ENCODE assay signal across 11 cellular contexts in the genomic region with DNA sequence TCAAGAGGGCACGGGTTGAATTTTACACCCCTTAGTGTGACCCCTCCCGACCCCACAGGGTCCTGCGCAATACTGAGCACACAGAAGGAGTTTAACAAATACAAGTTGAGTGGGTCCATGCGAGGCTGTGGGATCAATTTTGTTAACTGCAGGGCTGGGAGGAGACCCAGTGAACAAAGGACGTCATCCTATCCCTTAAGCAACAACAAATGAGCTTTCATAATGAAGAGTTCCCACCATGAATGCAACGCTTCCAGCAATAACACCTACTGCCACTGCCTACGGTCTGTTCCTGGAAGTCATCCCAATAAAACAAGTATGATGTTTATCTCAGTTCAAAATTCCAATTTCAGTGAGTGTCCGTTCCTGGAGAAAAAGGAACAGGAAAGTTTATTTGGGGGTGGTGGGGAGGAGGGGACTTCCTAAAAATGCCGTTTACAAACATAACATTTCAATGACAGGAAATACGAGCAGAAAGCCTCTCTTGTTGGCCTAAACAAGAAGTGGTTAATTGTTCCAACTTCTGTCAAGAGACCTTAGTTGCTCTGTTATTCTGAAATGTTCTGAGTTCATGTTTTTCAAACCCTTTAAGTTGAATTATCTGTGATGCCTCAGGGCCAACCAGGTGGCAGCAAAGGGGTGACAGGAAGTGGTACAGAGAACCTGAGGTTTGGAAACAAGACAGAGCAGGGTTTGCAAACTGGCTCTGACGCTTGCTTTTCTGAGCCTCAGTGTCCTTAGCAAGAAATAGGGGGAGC.
A peak's percentile ranks its signal among the peaks of the same experiment; 100 is the strongest.
DNase-seq lines count a peak whose midpoint lies in the region; ATAC-seq and TF ChIP-seq lines count a peak whose summit lies in the region.
"Had no signal": no experiment of that assay in that cellular context is flagged by ENCODE, and none has a peak within 500 bp of the region (broad histone marks: within the 10 kb centered on the region; RNA-seq: fewer than 3 reads in every experiment).

No MANE protein-coding gene starts in this region.

- no peak overlapping the region for H3K4me3 ChIP-seq in lower lobe of right lung
- H3K4me3 ChIP-seq: SK-N-MC, skin epidermis had no signal

- peak; percentile 30 to 79 (median 53) for DNase-seq in CD4-positive, alpha-beta T cell
- DNase-seq in activated T-cell treated with anti-CD3 and anti-CD28 coated beads, Interleukin-2, amount 50 U/mL, for 72 hours, result peak; percentile 44 to 46
- DNase-seq in lower lobe of right lung, result no peak
- no peak for DNase-seq in NK-92 treated with Interleukin-12 subunit alpha and Interleukin-12 subunit beta, amount 100 ng/mL, for 24 hours (lab: John Stamatoyannopoulos, UW)
- DNase-seq in GF-D8 (lab: John Stamatoyannopoulos, UW), result no peak
- no peak for DNase-seq in Calu3

- no peaks in the 10 kb centered on the region for H3K9me3 ChIP-seq in CD4-positive, alpha-beta T cell (ENCODE audit: control insufficient read depth, low read length)
- no peaks in the 10 kb centered on the region for H3K9me3 ChIP-seq in lower lobe of right lung

- CTCF ChIA-PET in CD4-positive, alpha-beta T cell (lab: Charles Lee), result interaction anchor here (1.3 kb wide), 1 partner anchor 8 kb away, joined by 3 read pairs; no protein-coding TSS in a partner anchor
- CTCF ChIA-PET in Calu3 (lab: Charles Lee), result no interaction called here

- peak overlapping the region; percentile 73 for H3K27ac ChIP-seq in CD4-positive, alpha-beta T cell (ENCODE audit: low read depth, low read length)
- peak overlapping the region; percentile 28 for H3K27ac ChIP-seq in lower lobe of right lung
- H3K27ac ChIP-seq: SK-N-MC had no signal

- intact Hi-C loops in CD4-positive, alpha-beta T cell (cut with DNase I, micrococcal nuclease), result loop anchor here (1.0 to 10.0 kb wide), 7 partner anchors 8 to 1028 kb away; a partner anchor contains a TSS
- intact Hi-C loops in lower lobe of right lung (cut with DNase I) (no loop called here), Calu3 (cut with micrococcal nuclease; ENCODE audit: unreplicated experiment) (no loop called here)

- peaks cover 17% of the 10 kb centered on the region for H3K36me3 Mint-ChIP-seq in CD4-positive, alpha-beta T cell (ENCODE audit: low read depth)
- H3K36me3 Mint-ChIP-seq in activated T-cell treated with anti-CD3 and anti-CD28 coated beads, Interleukin-2, amount 50 U/mL, for 72 hours (ENCODE audit: insufficient read depth in 2 of 2), result no peaks in the 10 kb centered on the region
- H3K36me3 Mint-ChIP-seq in Calu3 (ENCODE audit: insufficient read depth, unreplicated experiment), result no peaks in the 10 kb centered on the region
- H3K36me3 Mint-ChIP-seq: CD14-positive monocyte had no signal

- peaks cover 72% of the 10 kb centered on the region for H3K4me1 Mint-ChIP-seq in CD4-positive, alpha-beta T cell (ENCODE audit: low read depth)
- peaks cover 36% of the 10 kb centered on the region for H3K4me1 Mint-ChIP-seq in activated T-cell treated with anti-CD3 and anti-CD28 coated beads, Interleukin-2, amount 50 U/mL, for 72 hours (ENCODE audit: low read depth)
- H3K4me1 Mint-ChIP-seq in Calu3 (ENCODE audit: low read depth, unreplicated experiment), result no peaks in the 10 kb centered on the region

- H3K4me3 Mint-ChIP-seq in CD4-positive, alpha-beta T cell, result peak overlapping the region; percentile 62
- H3K4me3 Mint-ChIP-seq in activated T-cell treated with anti-CD3 and anti-CD28 coated beads, Interleukin-2, amount 50 U/mL, for 72 hours, result peak overlapping the region; percentile 31 to 71
- H3K4me3 Mint-ChIP-seq in Calu3 (ENCODE audit: low read depth, unreplicated experiment), result no peak overlapping the region
- H3K4me3 Mint-ChIP-seq: CD14-positive monocyte had no signal

- no TSS peak for BruUV-seq in Calu3 (replicated peaks; lab: Mats Ljungman, UMichigan)

- no peaks in the 10 kb centered on the region for H3K9me3 Mint-ChIP-seq in CD4-positive, alpha-beta T cell
- H3K9me3 Mint-ChIP-seq in activated T-cell treated with anti-CD3 and anti-CD28 coated beads, Interleukin-2, amount 50 U/mL, for 72 hours, result no peaks in the 10 kb centered on the region
- no peaks in the 10 kb centered on the region for H3K9me3 Mint-ChIP-seq in Calu3 (ENCODE audit: low read depth, unreplicated experiment)

- POLR2A ChIA-PET in CD4-positive, alpha-beta T cell (lab: Charles Lee), result interaction anchor here (0.6 to 2.3 kb wide), 8 partner anchors 23 to 1070 kb away, joined by 3 to 15 read pairs (median 6); a partner anchor contains a TSS

- TF ChIP-seq CTCF in CD4-positive, alpha-beta T cell (IDR thresholded peaks at IDR 0.05), result peak; percentile 50
- TF ChIP-seq CTCF in lower lobe of right lung (IDR thresholded peaks at IDR 0.05), result no peak
- no peak for TF ChIP-seq CTCF in Calu3 (IDR thresholded peaks at IDR 0.05; ENCODE audit: unreplicated experiment)

- no peaks in the 10 kb centered on the region for H3K27me3 ChIP-seq in CD4-positive, alpha-beta T cell (ENCODE audit: control insufficient read depth, insufficient read depth, low read length)
- H3K27me3 ChIP-seq in lower lobe of right lung (ENCODE audit: low read depth), result no peaks in the 10 kb centered on the region

- peaks cover 5% of the 10 kb centered on the region for H3K4me1 ChIP-seq in lower lobe of right lung

- H3K36me3 ChIP-seq in lower lobe of right lung, result no peaks in the 10 kb centered on the region

- no peaks in the 10 kb centered on the region for H3K27me3 Mint-ChIP-seq in CD4-positive, alpha-beta T cell
- no peaks in the 10 kb centered on the region for H3K27me3 Mint-ChIP-seq in activated T-cell treated with anti-CD3 and anti-CD28 coated beads, Interleukin-2, amount 50 U/mL, for 72 hours (ENCODE audit: low read depth)
- no peaks in the 10 kb centered on the region for H3K27me3 Mint-ChIP-seq in Calu3 (ENCODE audit: unreplicated experiment)

- peak overlapping the region; percentile 94 for H3K27ac Mint-ChIP-seq in CD4-positive, alpha-beta T cell
- H3K27ac Mint-ChIP-seq in activated T-cell treated with anti-CD3 and anti-CD28 coated beads, Interleukin-2, amount 50 U/mL, for 72 hours, result peak overlapping the region; percentile 87
- no peak overlapping the region for H3K27ac Mint-ChIP-seq in Calu3 (ENCODE audit: unreplicated experiment)
- H3K27ac Mint-ChIP-seq: CD14-positive monocyte had no signal

- peak; percentile 91 for ATAC-seq in CD4-positive, alpha-beta T cell (ENCODE audit: poor library complexity)
- ATAC-seq in HG02981 (IDR thresholded peaks at IDR 0.05; ENCODE audit: unreplicated experiment) (peak; percentile 70), lower lobe of right lung (peak in 1 of 2 donors; percentile 22), GM18511 (IDR thresholded peaks at IDR 0.05; ENCODE audit: unreplicated experiment) (no peak)
- ATAC-seq in activated T-cell treated with anti-CD3 and anti-CD28 coated beads, Interleukin-2, amount 50 U/mL, for 72 hours (replicated peaks in 1 of 2), result peak; percentile 82 to 88

Comparison
In these comparisons a context has a peak if more than half of its experiments do, and no peak if none do; other contexts are left out.
1. DNase-seq: peak in CD4-positive, alpha-beta T cell (10 of 10) and activated T-cell treated with anti-CD3 and anti-CD28 coated beads, Interleukin-2, amount 50 U/mL, for 72 hours (2 of 2); none in lower lobe of right lung (single experiment), NK-92 treated with Interleukin-12 subunit alpha and Interleukin-12 subunit beta, amount 100 ng/mL, for 24 hours (single experiment), GF-D8 (single experiment) and Calu3 (single experiment).
2. intact Hi-C loops: an anchor here in CD4-positive, alpha-beta T cell (1.0 to 10.0 kb wide); none called in lower lobe of right lung and Calu3.